23 cellular contexts compared by ENCODE assay signal in genomic region chr2:145277922-145278321, GRCh38.
DNase-seq lines count a peak whose midpoint lies in the region; FAIRE-seq lines count a peak whose summit lies in the region.
"Had no signal": no experiment of that assay in that cellular context is flagged by ENCODE, and none has a peak within 500 bp of the region (broad histone marks: within the 10 kb centered on the region; RNA-seq: fewer than 3 reads in every experiment).

No MANE protein-coding gene starts in this region.

- peak; percentile 5 for DNase-seq in GM03348 (ENCODE audit: low spot score)
- peak; percentile 26 for DNase-seq in RCC 7860 (ENCODE audit: low spot score)
- DNase-seq in fibroblast of peridontal ligament (ENCODE audit: extremely low read depth): peak; percentile 34
- peak; percentile 29 for DNase-seq in renal cortical epithelial cell (ENCODE audit: low read depth)
- DNase-seq in DMS79 treated with DMSO at 0.1 percent for 48 hours (lab: John Stamatoyannopoulos, UW): no peak
- no peak for DNase-seq in anterior cingulate cortex (lab: John Stamatoyannopoulos, UW)
- no peak for DNase-seq in NCI-H1048 (lab: John Stamatoyannopoulos, UW)
- DNase-seq: activated CD4-positive, alpha-beta memory T cell treated with anti-CD3 and anti-CD28 coated beads for 36 hours; activated CD4-positive, CD25-positive, alpha-beta regulatory T cell; activated CD8-positive, alpha-beta memory T cell treated with anti-CD3 and anti-CD28 coated beads, Interleukin-2, amount 50 U/mL, for 4 hours; activated naive CD4-positive, alpha-beta T cell treated with anti-CD3 and anti-CD28 coated beads, Interleukin-2, amount 50 U/mL, for 16 hours; amygdala; central memory CD4-positive, alpha-beta T cell; GOT3; head of caudate nucleus; left cardiac atrium; NCI-H1105; NCI-H1930; NCI-H526; NK-92 treated with Interleukin-12 subunit alpha and Interleukin-12 subunit beta, amount 100 ng/mL, for 24 hours; right cardiac atrium; spleen; transverse colon had no signal

- FAIRE-seq in RCC 7860 (lab: Jason Lieb, UNC): peak; percentile 54

Comparison
In these comparisons a context has a peak if more than half of its experiments do, and no peak if none do; other contexts are left out.
1. DNase-seq: peak in GM03348 (single experiment), RCC 7860 (single experiment), fibroblast of peridontal ligament (single experiment) and renal cortical epithelial cell (single experiment); none in DMS79 treated with DMSO at 0.1 percent for 48 hours (single experiment), anterior cingulate cortex (0 of 58) and NCI-H1048 (single experiment).